Comparison of ENCODE assay signal across 2 cellular contexts in the genomic region with DNA sequence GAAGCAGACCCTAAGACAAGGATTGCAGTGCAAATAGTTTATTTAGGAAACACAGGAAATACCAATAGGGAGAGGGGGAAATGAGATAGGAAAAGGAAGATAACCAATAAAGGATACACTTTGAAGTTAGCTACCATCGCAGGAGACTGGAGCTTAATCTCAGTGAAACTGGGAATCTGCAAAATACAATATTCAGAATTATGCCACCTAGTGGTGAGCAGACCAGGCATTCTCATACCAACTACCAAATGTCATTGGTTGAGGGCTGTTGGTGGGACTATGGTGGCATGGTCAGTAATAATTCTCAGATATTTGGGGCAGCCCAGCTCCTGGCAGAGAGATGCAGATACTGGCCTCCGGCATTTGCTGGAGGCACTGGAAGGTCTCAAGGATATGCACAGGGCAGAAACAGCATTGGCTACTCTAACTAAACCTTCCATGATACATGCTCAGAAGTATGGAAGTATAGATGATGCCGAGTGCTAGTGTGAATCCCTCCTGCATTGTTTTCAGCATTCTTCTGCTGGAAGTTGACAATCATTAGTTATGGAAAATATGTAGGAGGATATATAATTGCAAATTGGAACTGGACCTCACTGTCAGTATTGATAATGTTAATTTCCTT.
TF ChIP-seq lines count a peak whose summit lies in the region.

No MANE protein-coding gene starts in this region.

TF ChIP-seq in IMR-90, 13 proteins besides CTCF, POLR2A, EP300 and RAD21:
- TF ChIP-seq MAZ (IDR thresholded peaks at IDR 0.05; ENCODE audit: borderline replicate concordance, low read depth, low read length): no peak
- TF ChIP-seq, protein P1, sequence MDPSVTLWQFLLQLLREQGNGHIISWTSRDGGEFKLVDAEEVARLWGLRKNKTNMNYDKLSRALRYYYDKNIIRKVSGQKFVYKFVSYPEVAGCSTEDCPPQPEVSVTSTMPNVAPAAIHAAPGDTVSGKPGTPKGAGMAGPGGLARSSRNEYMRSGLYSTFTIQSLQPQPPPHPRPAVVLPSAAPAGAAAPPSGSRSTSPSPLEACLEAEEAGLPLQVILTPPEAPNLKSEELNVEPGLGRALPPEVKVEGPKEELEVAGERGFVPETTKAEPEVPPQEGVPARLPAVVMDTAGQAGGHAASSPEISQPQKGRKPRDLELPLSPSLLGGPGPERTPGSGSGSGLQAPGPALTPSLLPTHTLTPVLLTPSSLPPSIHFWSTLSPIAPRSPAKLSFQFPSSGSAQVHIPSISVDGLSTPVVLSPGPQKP (IDR thresholded peaks at IDR 0.05; ENCODE audit: borderline replicate concordance, low read depth, low read length): no peak
- TF ChIP-seq SMC3 (IDR thresholded peaks at IDR 0.05; ENCODE audit: low read depth, low read length): peak; percentile 29; the same call in 1 of the 2 replicates

TF ChIP-seq in WTC11, 78 proteins besides CTCF, POLR2A, EP300 and RAD21:
- TF ChIP-seq SOX15 (CRISPR knock-in tag; IDR thresholded peaks at IDR 0.05) (no peak), STAT6 (CRISPR knock-in tag; conservative IDR thresholded peaks at IDR 0.05; ENCODE audit: low read depth) (no peak), ZNF416 (CRISPR knock-in tag; IDR thresholded peaks at IDR 0.05) (no peak), ELF4 (CRISPR knock-in tag; IDR thresholded peaks at IDR 0.05; ENCODE audit: low read depth) (no peak), NR2C2 (CRISPR knock-in tag; IDR thresholded peaks at IDR 0.05) (no peak), SMAD3 (CRISPR knock-in tag; IDR thresholded peaks at IDR 0.05; ENCODE audit: borderline replicate concordance) (no peak), FOXP1 (CRISPR knock-in tag; IDR thresholded peaks at IDR 0.05; ENCODE audit: borderline replicate concordance) (no peak), GRHL2 (CRISPR knock-in tag; IDR thresholded peaks at IDR 0.05; ENCODE audit: insufficient replicate concordance, severe bottlenecking) (no peak), ATF6 (CRISPR knock-in tag; IDR thresholded peaks at IDR 0.05) (no peak), ETV6 (CRISPR knock-in tag; IDR thresholded peaks at IDR 0.05) (no peak), HMGA2 (CRISPR knock-in tag; IDR thresholded peaks at IDR 0.05) (no peak), ZNF121 (CRISPR knock-in tag; IDR thresholded peaks at IDR 0.05) (no peak), OVOL2 (CRISPR knock-in tag; IDR thresholded peaks at IDR 0.05; ENCODE audit: borderline replicate concordance) (no peak), ESRRA (CRISPR knock-in tag; IDR thresholded peaks at IDR 0.05; ENCODE audit: borderline replicate concordance) (no peak), ZBTB43 (CRISPR knock-in tag; IDR thresholded peaks at IDR 0.05) (no peak), ARID4B (CRISPR knock-in tag; IDR thresholded peaks at IDR 0.05; ENCODE audit: borderline replicate concordance) (no peak)
- TF ChIP-seq, protein P2, sequence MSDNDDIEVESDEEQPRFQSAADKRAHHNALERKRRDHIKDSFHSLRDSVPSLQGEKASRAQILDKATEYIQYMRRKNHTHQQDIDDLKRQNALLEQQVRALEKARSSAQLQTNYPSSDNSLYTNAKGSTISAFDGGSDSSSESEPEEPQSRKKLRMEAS (CRISPR knock-in tag; IDR thresholded peaks at IDR 0.05): no peak
